In the genomic region with DNA sequence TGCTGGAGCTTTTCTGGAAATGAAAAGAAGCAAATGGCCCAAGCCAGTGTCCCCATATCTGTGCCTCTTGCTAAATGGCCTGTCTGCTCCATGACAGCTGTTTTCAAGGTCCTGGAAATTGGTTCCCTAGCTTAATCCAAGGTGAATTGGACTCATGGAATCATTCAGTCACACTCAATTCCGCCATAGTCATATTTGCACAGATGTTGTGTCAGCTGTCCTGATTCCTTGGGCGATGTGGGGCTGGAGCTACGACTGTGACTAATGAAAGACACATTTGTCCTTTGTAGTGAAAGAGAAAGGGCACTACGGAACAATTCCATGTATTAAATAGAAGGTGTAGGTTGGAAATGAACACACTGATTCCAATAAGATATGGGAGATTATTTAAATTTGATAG, we compare ENCODE assay signal across 25 cellular contexts.
"Had no signal": no experiment of that assay in that cellular context is flagged by ENCODE, and none has a peak within 500 bp of the region (broad histone marks: within the 10 kb centered on the region; RNA-seq: fewer than 3 reads in every experiment).

No MANE protein-coding gene starts in this region.

- H3K4me1 ChIP-seq: esophagus squamous epithelium, gastroesophageal sphincter, sigmoid colon, spleen, vagina had no signal

- H3K36me3 ChIP-seq: esophagus squamous epithelium, gastroesophageal sphincter, sigmoid colon, spleen, vagina had no signal

- H3K36me3 Mint-ChIP-seq: mesothelial cell of epicardium; natural killer cell treated with Interleukin-12 subunit alpha and Interleukin-12 subunit beta and Interleukin-15 and Interleukin-18, amount 100 ng/mL, for 72 hours had no signal

- H3K27ac ChIP-seq: dorsolateral prefrontal cortex, esophagus squamous epithelium, gastroesophageal sphincter, sigmoid colon, spleen, testis, vagina had no signal

- H3K9me3 ChIP-seq: esophagus squamous epithelium, gastroesophageal sphincter, sigmoid colon, spleen, testis, vagina had no signal

- ATAC-seq: activated T-cell treated with anti-CD3 and anti-CD28 coated beads, Interleukin-2, amount 50 U/mL, for 4 hours; effector memory CD8-positive, alpha-beta T cell; gastroesophageal sphincter; left ventricle myocardium superior; natural killer cell treated with Interleukin-12 subunit alpha and Interleukin-12 subunit beta and Interleukin-15 and Interleukin-18, amount 100 ng/mL, for 72 hours had no signal

- H3K9me3 Mint-ChIP-seq: activated T-cell treated with anti-CD3 and anti-CD28 coated beads, Interleukin-2, amount 50 U/mL, for 4 hours; activated T-helper 2 cell treated with anti-CD3 and anti-CD28 coated beads, Interferon-gamma antibody, Interleukin-2, Interleukin-4, amounts not matched to agents 10 μg/mL and 5 μg/mL and 100 μg/mL, durations not matched to agents 14 hours and 24 hours and 36 hours; central memory CD8-positive, alpha-beta T cell; effector memory CD8-positive, alpha-beta T cell; mesothelial cell of epicardium; natural killer cell treated with Interleukin-12 subunit alpha and Interleukin-12 subunit beta and Interleukin-15 and Interleukin-18, amount 100 ng/mL, for 72 hours had no signal

- H3K4me3 Mint-ChIP-seq: activated naive CD8-positive, alpha-beta T cell; activated T-cell treated with anti-CD3 and anti-CD28 coated beads, Interleukin-2, amount 50 U/mL, for 4 hours; central memory CD8-positive, alpha-beta T cell; effector memory CD8-positive, alpha-beta T cell; mesothelial cell of epicardium; natural killer cell treated with Interleukin-12 subunit alpha and Interleukin-12 subunit beta and Interleukin-15 and Interleukin-18, amount 100 ng/mL, for 72 hours had no signal

- H3K27ac Mint-ChIP-seq: activated naive CD8-positive, alpha-beta T cell; activated T-helper 2 cell treated with anti-CD3 and anti-CD28 coated beads, Interferon-gamma antibody, Interleukin-2, Interleukin-4, amounts not matched to agents 10 μg/mL and 5 μg/mL and 100 μg/mL, durations not matched to agents 14 hours and 24 hours and 36 hours; effector memory CD8-positive, alpha-beta T cell; mesothelial cell of epicardium; natural killer cell treated with Interleukin-12 subunit alpha and Interleukin-12 subunit beta and Interleukin-15 and Interleukin-18, amount 100 ng/mL, for 72 hours had no signal

- DNase-seq: activated CD4-positive, alpha-beta T cell treated with anti-CD3 and anti-CD28 coated beads for 4 hours; activated CD4-positive, alpha-beta T cell treated with anti-CD3 and anti-CD28 coated beads, Interleukin-2, amount 50 U/mL, for 48 hours; activated CD4-positive, CD25-positive, alpha-beta regulatory T cell; activated CD8-positive, alpha-beta memory T cell treated with anti-CD3 and anti-CD28 coated beads, Interleukin-2, amount 50 U/mL, for 48 hours; activated naive CD4-positive, alpha-beta T cell; activated T-cell treated with anti-CD3 and anti-CD28 coated beads, Interleukin-2, amount 50 U/mL, for 4 hours; dorsolateral prefrontal cortex; effector memory CD8-positive, alpha-beta T cell; esophagus squamous epithelium; hypothalamus; left ventricle myocardium superior; mammary epithelial cell; sigmoid colon; spleen; stimulated activated CD4-positive, alpha-beta T cell treated with anti-CD3 and anti-CD28 coated beads, Interleukin-4, amount 100 ng/mL, for 1 hour; stimulated activated naive CD4-positive, alpha-beta T cell; testis; trophoblast cell had no signal

- H3K4me3 ChIP-seq: esophagus squamous epithelium, gastroesophageal sphincter, sigmoid colon, spleen, testis, vagina had no signal

- H3K27me3 ChIP-seq: esophagus squamous epithelium, gastroesophageal sphincter, sigmoid colon, spleen, testis, vagina had no signal

- H3K27me3 Mint-ChIP-seq: activated naive CD8-positive, alpha-beta T cell had no signal

- H3K4me1 Mint-ChIP-seq: central memory CD8-positive, alpha-beta T cell had no signal
